Comparison of ENCODE assay signal across 14 cellular contexts in the genomic region with DNA sequence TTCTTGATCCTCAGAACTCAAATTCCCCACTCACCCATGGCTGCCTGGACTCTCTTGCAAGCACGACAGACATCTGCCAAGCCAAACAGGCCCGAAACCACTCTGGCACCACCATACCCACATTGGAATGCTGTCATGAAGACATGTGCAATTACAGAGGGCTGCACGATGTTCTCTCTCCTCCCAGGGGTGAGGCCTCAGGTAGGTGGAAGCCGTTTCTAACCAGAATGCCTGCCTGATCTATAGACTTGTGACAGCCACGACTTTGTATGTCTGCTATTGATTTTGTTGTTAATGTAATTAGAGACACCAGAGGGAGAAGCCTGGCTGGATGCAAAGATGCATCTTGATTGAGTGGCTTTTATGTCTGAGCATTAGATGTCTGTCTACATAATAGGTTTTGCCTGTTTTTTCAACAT. TPM values are rescaled to one million over a fixed set of nuclear protein-coding genes. Genes with fewer than 3 reads are reported as not detected.
A peak's percentile ranks its signal among the peaks of the same experiment; 100 is the strongest.
DNase-seq lines count a peak whose midpoint lies in the region; ATAC-seq and TF ChIP-seq lines count a peak whose summit lies in the region.
"Had no signal": no experiment of that assay in that cellular context is flagged by ENCODE, and none has a peak within 500 bp of the region (broad histone marks: within the 10 kb centered on the region; RNA-seq: fewer than 3 reads in every experiment).

No MANE protein-coding gene starts in this region.

- CTCF ChIA-PET in HEK293T (lab: Yijun Ruan, JAX) = interaction anchor here (0.7 to 1.2 kb wide), 5 partner anchors 10 to 125 kb away, joined by 3 to 5 read pairs (median 4); no protein-coding TSS in a partner anchor

- intact Hi-C loops in prostate gland (cut with DNase I) = no loop called here

- peaks cover 20% of the 10 kb centered on the region for H3K36me3 ChIP-seq in iPS-18a (ENCODE audit: control insufficient read depth, low read depth, low read length)
- no peaks in the 10 kb centered on the region for H3K36me3 ChIP-seq in prostate gland

- H3K4me3 ChIP-seq in WI38 (ENCODE audit: low read depth, low read length) (peak overlapping the region; percentile 1; the same call in 1 of the 2 replicates), iPS-18a (ENCODE audit: low read length) (peak overlapping the region; percentile 7), prostate gland (no peak overlapping the region)
- H3K4me3 ChIP-seq: body of pancreas had no signal

- DNase-seq in HEK293T (ENCODE audit: extremely low spot score) (no peak), prostate gland (ENCODE audit: low spot score) (peak; percentile 15), HPDE6-E6E7 (ENCODE audit: extremely low spot score) (no peak), RKO (ENCODE audit: low spot score) (no peak), NCI-H446 treated with DMSO at 0.1 percent for 48 hours (lab: John Stamatoyannopoulos, UW) (no peak)
- DNase-seq: activated B cell treated with CpG ODN at 0.5 μM for 24 hours; activated T-cell treated with anti-CD3 and anti-CD28 coated beads for 4 hours; body of pancreas; NCI-H2227 treated with DMSO at 0.1 percent for 48 hours; stimulated activated CD4-positive, alpha-beta T cell treated with anti-CD3 and anti-CD28 coated beads, Interleukin-2, amount 100 ng/mL, for 48 hours had no signal

- no peak overlapping the region for H3K9ac ChIP-seq in iPS-18a (ENCODE audit: low read length)

- TF ChIP-seq POLR2A in prostate gland (IDR thresholded peaks at IDR 0.05) = no peak

- H3K4me1 ChIP-seq in iPS-18a (ENCODE audit: control insufficient read depth, low read depth, low read length) (peaks cover 44% of the 10 kb centered on the region), prostate gland (replicated peaks) (no peaks in the 10 kb centered on the region)

- no peak for TF ChIP-seq CTCF in WI38 (IDR thresholded peaks at IDR 0.05; ENCODE audit: low read depth, low read length)
- TF ChIP-seq CTCF in prostate gland (IDR thresholded peaks at IDR 0.05) = no peak

- H3K27ac ChIP-seq in iPS-18a (ENCODE audit: low read length) (no peak overlapping the region), prostate gland (no peak overlapping the region)
- H3K27ac ChIP-seq: neutrophil had no signal

- H3K9me3 ChIP-seq in iPS-18a (ENCODE audit: control insufficient read depth, low read depth, low read length) = no peaks in the 10 kb centered on the region
- H3K9me3 ChIP-seq in prostate gland = no peaks in the 10 kb centered on the region
- H3K9me3 ChIP-seq: body of pancreas, neutrophil had no signal

- 42% methylated on average over 5 of the region's 5 CpGs for WGBS in prostate gland

- H3K27me3 ChIP-seq in iPS-18a (ENCODE audit: control insufficient read depth, insufficient read depth, low read length) = peaks cover 28% of the 10 kb centered on the region
- no peaks in the 10 kb centered on the region for H3K27me3 ChIP-seq in prostate gland (replicated peaks; ENCODE audit: insufficient read depth)

- POLR2A ChIA-PET in HEK293T (lab: Yijun Ruan, JAX) = interaction anchor here (1.3 kb wide), 1 partner anchor 41 kb away, joined by 3 read pairs; no protein-coding TSS in a partner anchor

- no peak for ATAC-seq in HG03354 (IDR thresholded peaks at IDR 0.05; ENCODE audit: poor library complexity, severe bottlenecking, unreplicated experiment)
- ATAC-seq: body of pancreas had no signal

TF ChIP-seq in HEK293T, 16 proteins besides CTCF, POLR2A, EP300 and RAD21:
- 0 out of 2 replicates have a peak, but pooled peaks have one; percentile 19 for TF ChIP-seq PKNOX1 (IDR thresholded peaks at IDR 0.05)
- no peak for TF ChIP-seq NFRKB (IDR thresholded peaks at IDR 0.05)

RNA-seq across cellular contexts. Expression of gene BAMBI, which starts 4.0 kb away (rescaled TPM):
- total RNA-seq in prostate gland = 10 to 100 TPM in 1 of 2 donors, 1 to 10 TPM in 1; 3.1 to 58.9 TPM

Comparison
In these comparisons a context has a peak if more than half of its experiments do, and no peak if none do; other contexts are left out.
1. H3K4me3 ChIP-seq: peak in WI38 (single experiment) and iPS-18a (single experiment); none in prostate gland (0 of 2).